In the genomic region with DNA sequence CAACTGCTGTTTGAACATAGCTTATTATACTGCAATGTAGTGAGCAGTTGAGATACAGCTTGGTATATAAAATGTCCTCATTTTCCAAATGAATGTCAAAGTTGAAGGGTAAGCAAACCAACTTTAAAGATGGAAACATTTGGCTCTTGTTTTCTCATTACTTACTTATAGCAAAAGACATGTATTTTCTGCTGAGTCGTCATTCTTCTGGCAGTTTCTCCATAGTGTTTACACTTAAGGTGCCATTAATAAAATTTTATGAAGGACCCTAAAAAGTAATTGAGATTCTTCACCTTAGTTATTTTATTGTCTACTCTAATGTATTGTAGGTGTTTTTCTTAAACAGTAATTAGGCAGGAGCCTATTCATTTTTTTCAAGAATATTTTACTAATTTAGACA, we compare ENCODE assay signal across 7 cellular contexts.
"Had no signal": no experiment of that assay in that cellular context is flagged by ENCODE, and none has a peak within 500 bp of the region (broad histone marks: within the 10 kb centered on the region; RNA-seq: fewer than 3 reads in every experiment).

No MANE protein-coding gene starts in this region.

- H3K9me3 ChIP-seq: HAP-1 had no signal

- H3K4me2 ChIP-seq: GM23338 had no signal

- H2AFZ ChIP-seq: GM23338 had no signal

- H3K27ac ChIP-seq: HL-60 had no signal

- H3K36me3 ChIP-seq: HAP-1 had no signal

- H3K4me1 ChIP-seq: HAP-1 had no signal

- ATAC-seq: GM23338, HCT116 had no signal

- H3K4me3 ChIP-seq: GM23338, HAP-1 had no signal

- DNase-seq: H7, HFFc6, KG1 had no signal
